21 cellular contexts compared by ENCODE assay signal in genomic region chr10:37854606-37855005, GRCh38. TPM values are rescaled to one million over a fixed set of nuclear protein-coding genes. Genes with fewer than 3 reads are reported as not detected.
A peak's percentile ranks its signal among the peaks of the same experiment; 100 is the strongest.
DNase-seq lines count a peak whose midpoint lies in the region; ATAC-seq and TF ChIP-seq lines count a peak whose summit lies in the region.
"Had no signal": no experiment of that assay in that cellular context is flagged by ENCODE, and none has a peak within 500 bp of the region (broad histone marks: within the 10 kb centered on the region; RNA-seq: fewer than 3 reads in every experiment).

No MANE protein-coding gene starts in this region.

- BruUV-seq in PC-3 (replicated peaks; lab: Mats Ljungman, UMichigan) = no TSS peak

- H3K4me1 ChIP-seq in PC-3 (ENCODE audit: insufficient read depth, low read length) (peaks cover 36% of the 10 kb centered on the region), right atrium auricular region (peaks cover 0 to 31% of the 10 kb centered on the region in 2 donors)

- H2AFZ ChIP-seq in PC-3 (ENCODE audit: low read length) = no peak overlapping the region

- DNase-seq in activated naive CD8-positive, alpha-beta T cell treated with anti-CD3 and anti-CD28 coated beads, Interleukin-2, amount 50 U/mL, for 24 hours = no peak
- DNase-seq in PC-3 = peak; percentile 31
- DNase-seq in fibroblast of the aortic adventitia (ENCODE audit: low read depth) = peak; percentile 12
- no peak for DNase-seq in HK-2 (ENCODE audit: unreplicated experiment)
- DNase-seq in right atrium auricular region (ENCODE audit: low spot score) = no peak
- DNase-seq in NCI-H2227 (lab: John Stamatoyannopoulos, UW; ENCODE audit: unreplicated experiment) = no peak
- DNase-seq: activated CD4-positive, alpha-beta T cell treated with anti-CD3 and anti-CD28 coated beads, Interleukin-2, amount 10 ng/mL, durations not matched to agents 7 days and 5 days; activated CD8-positive, alpha-beta memory T cell treated with anti-CD3 and anti-CD28 coated beads, Interleukin-2, amount 50 U/mL, for 48 hours; activated naive CD4-positive, alpha-beta T cell; CD4-positive, alpha-beta memory T cell; foreskin melanocyte; NCI-H2029; NCI-H446 treated with DMSO at 0.1 percent for 48 hours; Right ventricle myocardium superior; stimulated activated CD4-positive, alpha-beta T cell treated with anti-CD3 and anti-CD28 coated beads, Interleukin-1b, Interleukin-23, amount 100 ng/mL, for 48 hours; upper lobe of right lung had no signal

- H3K9me3 Mint-ChIP-seq in activated naive CD8-positive, alpha-beta T cell (ENCODE audit: low read depth) = no peaks in the 10 kb centered on the region
- no peaks in the 10 kb centered on the region for H3K9me3 Mint-ChIP-seq in activated naive CD8-positive, alpha-beta T cell treated with anti-CD3 and anti-CD28 coated beads, Interleukin-2, amount 50 U/mL, for 24 hours
- H3K9me3 Mint-ChIP-seq: activated CD4-positive, alpha-beta T cell treated with anti-CD3 and anti-CD28 coated beads, Interleukin-2, amount 10 ng/mL, durations not matched to agents 7 days and 5 days; stimulated activated naive CD8-positive, alpha-beta T cell treated with anti-CD3 and anti-CD28 coated beads, Interleukin-15, Interleukin-2, amounts not matched to agents 100 ng/mL and 50 ng/mL, for 24 hours; T-helper 1 cell treated with Interleukin-12 subunit alpha and Interleukin-12 subunit beta and Interleukin-4 antibody, amounts not matched to agents 30 μg/mL and 1 μg/mL, for 36 hours had no signal

- H3K27ac ChIP-seq in PC-3 (ENCODE audit: low read length) (peak overlapping the region; percentile 1; the same call in 1 of the 2 replicates), right atrium auricular region (no peak overlapping the region)
- H3K27ac ChIP-seq: upper lobe of right lung had no signal

- peak overlapping the region; percentile 86 for H3K4me2 ChIP-seq in PC-3 (ENCODE audit: low read length)

- H3K36me3 ChIP-seq in PC-3 (ENCODE audit: low read depth, low read length) (peaks cover 56% of the 10 kb centered on the region), right atrium auricular region (peaks cover 4% of the 10 kb centered on the region)
- H3K36me3 ChIP-seq: upper lobe of right lung had no signal

- peak overlapping the region; percentile 87 for H3K9ac ChIP-seq in PC-3 (ENCODE audit: low read length)

- no peak for TF ChIP-seq CTCF in PC-3 (conservative IDR thresholded peaks at IDR 0.05; ENCODE audit: low read depth, low read length)
- no peak for TF ChIP-seq CTCF in fibroblast of the aortic adventitia (IDR thresholded peaks at IDR 0.05; ENCODE audit: insufficient read depth, low read length)
- TF ChIP-seq CTCF in right atrium auricular region (IDR thresholded peaks at IDR 0.05) = no peak

- H3K9me3 ChIP-seq in PC-3 (ENCODE audit: low read length) (peaks cover 2% of the 10 kb centered on the region), right atrium auricular region (no peaks in the 10 kb centered on the region)
- H3K9me3 ChIP-seq: upper lobe of right lung had no signal

- H3K27me3 Mint-ChIP-seq in activated naive CD8-positive, alpha-beta T cell = no peaks in the 10 kb centered on the region
- H3K27me3 Mint-ChIP-seq in activated naive CD8-positive, alpha-beta T cell treated with anti-CD3 and anti-CD28 coated beads, Interleukin-2, amount 50 U/mL, for 24 hours = peaks cover 2% of the 10 kb centered on the region
- H3K27me3 Mint-ChIP-seq: activated CD4-positive, alpha-beta T cell treated with anti-CD3 and anti-CD28 coated beads, Interleukin-2, amount 10 ng/mL, durations not matched to agents 7 days and 5 days; CD4-positive, alpha-beta memory T cell; stimulated activated naive CD8-positive, alpha-beta T cell treated with anti-CD3 and anti-CD28 coated beads, Interleukin-15, Interleukin-2, amounts not matched to agents 100 ng/mL and 50 ng/mL, for 24 hours had no signal

- no peaks in the 10 kb centered on the region for H3K9me2 ChIP-seq in PC-3 (replicated peaks; ENCODE audit: low read length)

- no peaks in the 10 kb centered on the region for H3K27me3 ChIP-seq in PC-3 (ENCODE audit: low read length)
- no peaks in the 10 kb centered on the region for H3K27me3 ChIP-seq in right atrium auricular region
- H3K27me3 ChIP-seq: upper lobe of right lung had no signal

- H3K4me1 Mint-ChIP-seq in activated naive CD8-positive, alpha-beta T cell (ENCODE audit: low read depth) = peaks cover 58% of the 10 kb centered on the region
- peaks cover 37% of the 10 kb centered on the region for H3K4me1 Mint-ChIP-seq in activated naive CD8-positive, alpha-beta T cell treated with anti-CD3 and anti-CD28 coated beads, Interleukin-2, amount 50 U/mL, for 24 hours

- peaks cover 90% of the 10 kb centered on the region for H3K79me2 ChIP-seq in PC-3 (ENCODE audit: low read length)

- H3K27ac Mint-ChIP-seq in activated naive CD8-positive, alpha-beta T cell = no peak overlapping the region
- H3K27ac Mint-ChIP-seq in activated naive CD8-positive, alpha-beta T cell treated with anti-CD3 and anti-CD28 coated beads, Interleukin-2, amount 50 U/mL, for 24 hours = no peak overlapping the region
- H3K27ac Mint-ChIP-seq: activated CD4-positive, alpha-beta T cell treated with anti-CD3 and anti-CD28 coated beads, Interleukin-2, amount 10 ng/mL, durations not matched to agents 7 days and 5 days; stimulated activated naive CD8-positive, alpha-beta T cell treated with anti-CD3 and anti-CD28 coated beads, Interleukin-15, Interleukin-2, amounts not matched to agents 100 ng/mL and 50 ng/mL, for 24 hours; T-helper 1 cell treated with Interleukin-12 subunit alpha and Interleukin-12 subunit beta and Interleukin-4 antibody, amounts not matched to agents 30 μg/mL and 1 μg/mL, for 36 hours had no signal

- H3K4me3 ChIP-seq in PC-3 (ENCODE audit: low read length) (peak overlapping the region; percentile 74), fibroblast of the aortic adventitia (ENCODE audit: low read depth, low read length) (no peak overlapping the region), right atrium auricular region (no peak overlapping the region)
- H3K4me3 ChIP-seq: lung, upper lobe of right lung had no signal

- H3K4me3 Mint-ChIP-seq in activated naive CD8-positive, alpha-beta T cell = peak overlapping the region; percentile 21
- H3K4me3 Mint-ChIP-seq in activated naive CD8-positive, alpha-beta T cell treated with anti-CD3 and anti-CD28 coated beads, Interleukin-2, amount 50 U/mL, for 24 hours = no peak overlapping the region
- H3K4me3 Mint-ChIP-seq: activated CD4-positive, alpha-beta T cell treated with anti-CD3 and anti-CD28 coated beads, Interleukin-2, amount 10 ng/mL, durations not matched to agents 7 days and 5 days; T-helper 1 cell treated with Interleukin-12 subunit alpha and Interleukin-12 subunit beta and Interleukin-4 antibody, amounts not matched to agents 30 μg/mL and 1 μg/mL, for 36 hours had no signal

- POLR2A ChIA-PET in PC-3 (lab: Charles Lee; ENCODE audit: unreplicated experiment) = interaction anchor here (0.6 to 0.7 kb wide), 2 partner anchors 13 to 28 kb away, joined by 3 read pairs; no protein-coding TSS in a partner anchor

- no peaks in the 10 kb centered on the region for H3F3A ChIP-seq in PC-3 (ENCODE audit: low read length, unreplicated experiment)

- no peak for ATAC-seq in activated naive CD8-positive, alpha-beta T cell treated with anti-CD3 and anti-CD28 coated beads, Interleukin-2, amount 50 U/mL, for 24 hours
- ATAC-seq in PC-3 (no peak), GM18909 (IDR thresholded peaks at IDR 0.05; ENCODE audit: poor library complexity, unreplicated experiment) (no peak)
- ATAC-seq: upper lobe of right lung had no signal

- H4K20me1 ChIP-seq in PC-3 (ENCODE audit: low read length) = peaks cover 7% of the 10 kb centered on the region; the same call in 1 of the 2 replicates

- CTCF ChIA-PET in PC-3 (lab: Charles Lee) = no interaction called here

- peaks cover 17% of the 10 kb centered on the region for H3K36me3 Mint-ChIP-seq in activated naive CD8-positive, alpha-beta T cell
- peaks cover 24% of the 10 kb centered on the region for H3K36me3 Mint-ChIP-seq in activated naive CD8-positive, alpha-beta T cell treated with anti-CD3 and anti-CD28 coated beads, Interleukin-2, amount 50 U/mL, for 24 hours (ENCODE audit: low read depth)

- intact Hi-C loops in PC-3 (cut with micrococcal nuclease) = loop anchor here (2.0 to 10.0 kb wide), 3 partner anchors 100 to 420 kb away; partner anchors contain the start of gene ZNF37A

RNA-seq across cellular contexts. Expression of gene ZNF248, which starts 2.8 kb away (rescaled TPM):
- 112 and 115 TPM in 2 replicates for total RNA-seq in PC-3 (2014; rRNA removed)
- 8.6 and 8.7 TPM in 2 replicates for total RNA-seq in fibroblast of the aortic adventitia (ENCODE audit: low replicate concordance)
- 1 to 10 TPM; 7.5 to 9.2 TPM for total RNA-seq in right atrium auricular region

Comparison
In these comparisons a context has a peak if more than half of its experiments do, and no peak if none do; other contexts are left out.
1. DNase-seq: peak in PC-3 (single experiment) and fibroblast of the aortic adventitia (single experiment); none in activated naive CD8-positive, alpha-beta T cell treated with anti-CD3 and anti-CD28 coated beads, Interleukin-2, amount 50 U/mL, for 24 hours (single experiment), HK-2 (single experiment), right atrium auricular region (single experiment) and NCI-H2227 (single experiment).
2. RNA of gene ZNF248, which starts 2.8 kb away (total RNA-seq): 112 to 115 TPM in PC-3; 7.5 to 9.2 TPM in right atrium auricular region and 8.6 to 8.7 TPM in fibroblast of the aortic adventitia; every median in the first group is over 10 times any median in the second.